In genomic region chr4:56435748-56436442, GRCh38 we compare ENCODE assay signal across 8 cellular contexts.
DNase-seq lines count a peak whose midpoint lies in the region; ATAC-seq and TF ChIP-seq lines count a peak whose summit lies in the region.

PAICS (plus strand) TSS chr4:56436260; CDS start chr4:56436313, 53 bp downstream.

- ATAC-seq in HG03196 (IDR thresholded peaks at IDR 0.05; ENCODE audit: unreplicated experiment), result peak; percentile 71

- in situ Hi-C loops in GM18951 (cut with MboI; ENCODE audit: low sequenced_read_pairs, unreplicated experiment), result no loop called here

- DNase-seq in AG08395 (ENCODE audit: low spot score) (peak; percentile 93), NCI-H345 (lab: John Stamatoyannopoulos, UW) (peak; percentile 92), iris pigment epithelial cell (ENCODE audit: low read depth) (peak; percentile 91)
- peak; percentile 94 to 95 (median 94) for DNase-seq in activated CD4-positive, CD25-positive, alpha-beta regulatory T cell (lab: John Stamatoyannopoulos, UW)
- peak; percentile 99 for DNase-seq in central memory CD4-positive, alpha-beta T cell
- DNase-seq in stimulated activated CD4-positive, alpha-beta T cell treated with anti-CD3 and anti-CD28 coated beads, Interleukin-12 subunit alpha, Interleukin-12 subunit beta, amount 100 ng/mL, for 4 hours, result peak; percentile 95

- TF ChIP-seq POLR2A in GM18951 (IDR thresholded peaks at IDR 0.05; ENCODE audit: extremely low read depth, insufficient read depth, insufficient read length), result peak; percentile 74

Comparison
In these comparisons a context has a peak if more than half of its experiments do, and no peak if none do; other contexts are left out.
1. Peak in every context shown above with its lines: DNase-seq and ATAC-seq.